In the genomic region with DNA sequence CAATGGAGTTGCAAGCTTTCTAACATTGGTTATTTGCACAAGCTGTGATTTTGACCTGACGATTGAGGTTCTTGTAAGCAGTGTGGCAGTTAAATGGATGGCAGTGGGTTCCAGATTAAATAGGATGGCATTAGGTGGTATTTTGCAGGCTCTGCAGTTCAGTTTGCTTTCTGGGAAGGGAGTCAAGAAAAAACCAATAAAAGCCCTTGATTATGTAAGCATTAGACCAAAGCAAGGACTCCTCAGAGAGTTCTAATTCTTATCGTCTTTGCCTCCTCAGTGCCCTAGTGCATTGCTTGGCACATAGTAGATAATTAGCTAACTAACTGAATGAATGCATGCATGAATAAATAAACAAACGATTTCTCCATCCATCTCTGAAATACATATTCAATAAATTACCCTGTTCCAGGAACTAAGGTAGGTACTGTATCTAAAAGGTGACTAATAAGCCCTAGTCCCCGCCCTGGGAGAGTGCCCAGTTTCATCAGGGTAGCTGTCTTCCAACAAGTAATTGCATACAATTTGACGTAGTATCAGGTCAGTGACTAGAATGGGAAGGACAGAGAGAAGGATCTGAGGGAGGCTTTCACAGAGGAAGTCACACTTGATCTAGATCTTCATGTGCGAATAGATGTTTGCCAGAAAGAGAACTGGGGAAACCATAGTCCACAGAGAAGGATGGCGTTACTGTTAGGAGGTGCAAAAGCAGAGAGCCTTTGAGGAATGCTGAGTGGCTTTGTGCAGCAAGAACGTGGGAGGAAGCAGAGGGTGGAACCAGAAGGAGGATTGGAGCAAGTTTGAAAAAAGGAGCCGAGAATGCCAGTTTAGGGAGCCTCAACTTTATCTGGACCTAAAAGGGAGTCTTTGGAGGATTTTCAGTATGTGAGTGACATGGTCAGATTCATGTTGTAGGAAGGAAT, we compare ENCODE assay signal across 15 cellular contexts.
DNase-seq lines count a peak whose midpoint lies in the region; ATAC-seq, FAIRE-seq and TF ChIP-seq lines count a peak whose summit lies in the region.
"Had no signal": no experiment of that assay in that cellular context is flagged by ENCODE, and none has a peak within 500 bp of the region (broad histone marks: within the 10 kb centered on the region; RNA-seq: fewer than 3 reads in every experiment).

No MANE protein-coding gene starts in this region.

- H3K4me3 ChIP-seq in A549 (no peak overlapping the region), body of pancreas (no peak overlapping the region), mesodermal cell (ENCODE audit: extremely low read depth, insufficient read depth, low read length, poor library complexity, severe bottlenecking) (no peak overlapping the region)
- H3K4me3 ChIP-seq: dorsolateral prefrontal cortex had no signal

- no peak overlapping the region for H3K27ac Mint-ChIP-seq in WTC11
- H3K27ac Mint-ChIP-seq: T-helper 1 cell treated with Interleukin-12 subunit alpha and Interleukin-12 subunit beta and Interleukin-4 antibody, amounts not matched to agents 30 μg/mL and 1 μg/mL, for 36 hours; type B pancreatic cell had no signal

- H3K4me1 ChIP-seq in A549 (peaks cover 21% of the 10 kb centered on the region), body of pancreas (peaks cover 6% of the 10 kb centered on the region), mesodermal cell (ENCODE audit: control insufficient read depth, insufficient read depth, low read length, poor library complexity, severe bottlenecking) (peaks cover 8% of the 10 kb centered on the region)

- no peaks in the 10 kb centered on the region for H3K27me3 ChIP-seq in body of pancreas

- CTCF ChIA-PET in A549 (lab: Yijun Ruan, JAX): interaction anchor here (1.5 kb wide), 1 partner anchor 47 kb away, joined by 3 read pairs; no protein-coding TSS in a partner anchor
- CTCF ChIA-PET in WTC11 (lab: Charles Lee): interaction anchor here (0.8 kb wide), 1 partner anchor 49 kb away, joined by 3 read pairs; no protein-coding TSS in a partner anchor

- peaks cover 40% of the 10 kb centered on the region for H3K4me1 Mint-ChIP-seq in WTC11

- ATAC-seq in A549 (peak in 1 of 2 experiments; percentile 37; a peak in 2 of 6 replicates), body of pancreas (no peak), HG02642 (IDR thresholded peaks at IDR 0.05; ENCODE audit: poor library complexity, unreplicated experiment) (no peak), GM19397 (IDR thresholded peaks at IDR 0.05; ENCODE audit: unreplicated experiment) (no peak), WTC11 (no peak)

- DNase-seq in A549 (ENCODE audit: low read depth in 1 of 2, low spot score in 1 of 2) (peak in 1 of 2 experiments; percentile 33), M059J (ENCODE audit: low read depth) (peak; percentile 90), body of pancreas (peak; percentile 16 to 57 (median 42)), NCI-H1417 treated with DMSO at 0.1 percent for 48 hours (lab: John Stamatoyannopoulos, UW) (no peak), WTC11 (ENCODE audit: low spot score) (no peak)
- DNase-seq: activated CD4-positive, alpha-beta T cell treated with anti-CD3 and anti-CD28 coated beads for 48 hours; DMS 273 treated with DMSO at 0.1 percent for 48 hours; MV-4-11 had no signal

- H3K9me3 ChIP-seq in A549 (no peaks in the 10 kb centered on the region), body of pancreas (no peaks in the 10 kb centered on the region), mesodermal cell (ENCODE audit: control insufficient read depth, low read length) (no peaks in the 10 kb centered on the region)

- H3K27me3 Mint-ChIP-seq in WTC11 (ENCODE audit: low read depth): peaks cover 1% of the 10 kb centered on the region; the same call in 1 of the 2 replicates

- peaks cover 4% of the 10 kb centered on the region; the same call in 1 of the 2 replicates for H3K36me3 Mint-ChIP-seq in WTC11
- H3K36me3 Mint-ChIP-seq: type B pancreatic cell had no signal

- peak overlapping the region; percentile 39 for H3K4me2 ChIP-seq in A549

- intact Hi-C loops in body of pancreas (cut with DNase I): no loop called here

- no peak for FAIRE-seq in A549 (lab: Jason Lieb, UNC)
- FAIRE-seq: astrocyte had no signal

- POLR2A ChIA-PET in A549 (lab: Yijun Ruan, JAX) (no interaction called here), WTC11 (lab: Charles Lee) (no interaction called here)

- peaks cover 4% of the 10 kb centered on the region; the same call in 1 of the 2 replicates for H3K9me3 Mint-ChIP-seq in WTC11
- H3K9me3 Mint-ChIP-seq: T-helper 1 cell treated with Interleukin-12 subunit alpha and Interleukin-12 subunit beta and Interleukin-4 antibody, amounts not matched to agents 30 μg/mL and 1 μg/mL, for 36 hours; type B pancreatic cell had no signal

- TF ChIP-seq POLR2A in A549 (IDR thresholded peaks at IDR 0.05; ENCODE audit: low read length) (no peak), body of pancreas (IDR thresholded peaks at IDR 0.05) (no peak)

- TF ChIP-seq EP300 in A549 (IDR thresholded peaks at IDR 0.05): no peak

- no peak for TF ChIP-seq CTCF in A549 (IDR thresholded peaks at IDR 0.05)
- no peak for TF ChIP-seq CTCF in body of pancreas (IDR thresholded peaks at IDR 0.05)
- TF ChIP-seq CTCF in WTC11 (IDR thresholded peaks at IDR 0.05): no peak

- peak overlapping the region; percentile 52 to 67; a peak in 5 of 6 replicates for H3K27ac ChIP-seq in A549
- H3K27ac ChIP-seq in body of pancreas: peak overlapping the region in 1 of 4 donors; percentile 49
- peak overlapping the region; percentile 24 for H3K27ac ChIP-seq in mesodermal cell (ENCODE audit: low read depth, low read length, severe bottlenecking)

- 63% methylated on average over 9 of the region's 9 CpGs for WGBS in A549 (ENCODE audit: missing lambda C conversion rate)
- WGBS in body of pancreas, 2 donors: 38 to 45% methylated on average over 9 of the region's 9 CpGs
- 86 to 89% methylated on average over 7 of the region's 9 CpGs for WGBS in mesodermal cell (ENCODE audit: insufficient coverage in 2 of 2), 2 experiments

- no peak for TF ChIP-seq RAD21 in A549 (conservative IDR thresholded peaks at IDR 0.05 in 1 of 2, IDR thresholded peaks at IDR 0.05 in 1 of 2)

- no peak overlapping the region for H3K4me3 Mint-ChIP-seq in WTC11
- H3K4me3 Mint-ChIP-seq: T-helper 1 cell treated with Interleukin-12 subunit alpha and Interleukin-12 subunit beta and Interleukin-4 antibody, amounts not matched to agents 30 μg/mL and 1 μg/mL, for 36 hours; type B pancreatic cell had no signal

- H3K36me3 ChIP-seq in body of pancreas (replicated peaks in 1 of 2; ENCODE audit: insufficient read depth in 1 of 2, low read depth in 2 of 2) (no peaks in the 10 kb centered on the region), mesodermal cell (ENCODE audit: control insufficient read depth, insufficient read depth, low read length) (no peaks in the 10 kb centered on the region)

TF ChIP-seq in A549, 52 proteins besides CTCF, POLR2A, EP300 and RAD21 (continues in another document):
- TF ChIP-seq CBX8 (IDR thresholded peaks at IDR 0.05) (no peak), CHD4 (IDR thresholded peaks at IDR 0.05; ENCODE audit: borderline replicate concordance) (no peak), FOSL2 (IDR thresholded peaks at IDR 0.05) (no peak), FOSL2 (CRISPR knock-in tag; IDR thresholded peaks at IDR 0.05) (no peak), POLR2AphosphoS2 (conservative IDR thresholded peaks at IDR 0.05; ENCODE audit: low read length) (no peak), KDM1A (IDR thresholded peaks at IDR 0.05; ENCODE audit: low read depth) (no peak), BHLHE40 (IDR thresholded peaks at IDR 0.05; ENCODE audit: low read depth, low read length) (no peak), NFE2L2 (conservative IDR thresholded peaks at IDR 0.05; ENCODE audit: low read length) (no peak), TP53 (CRISPR knock-in tag; IDR thresholded peaks at IDR 0.05) (no peak), ZNF302 (CRISPR knock-in tag; IDR thresholded peaks at IDR 0.05) (no peak), JUN (IDR thresholded peaks at IDR 0.05) (no peak), RARB (CRISPR knock-in tag; IDR thresholded peaks at IDR 0.05) (no peak), ZC3H11A (IDR thresholded peaks at IDR 0.05) (no peak)
- TF ChIP-seq, protein P1, sequence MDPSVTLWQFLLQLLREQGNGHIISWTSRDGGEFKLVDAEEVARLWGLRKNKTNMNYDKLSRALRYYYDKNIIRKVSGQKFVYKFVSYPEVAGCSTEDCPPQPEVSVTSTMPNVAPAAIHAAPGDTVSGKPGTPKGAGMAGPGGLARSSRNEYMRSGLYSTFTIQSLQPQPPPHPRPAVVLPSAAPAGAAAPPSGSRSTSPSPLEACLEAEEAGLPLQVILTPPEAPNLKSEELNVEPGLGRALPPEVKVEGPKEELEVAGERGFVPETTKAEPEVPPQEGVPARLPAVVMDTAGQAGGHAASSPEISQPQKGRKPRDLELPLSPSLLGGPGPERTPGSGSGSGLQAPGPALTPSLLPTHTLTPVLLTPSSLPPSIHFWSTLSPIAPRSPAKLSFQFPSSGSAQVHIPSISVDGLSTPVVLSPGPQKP (IDR thresholded peaks at IDR 0.05; ENCODE audit: low read depth, low read length): no peak

TF ChIP-seq in WTC11, 78 proteins besides CTCF, POLR2A, EP300 and RAD21:
- TF ChIP-seq ZNF671 (CRISPR knock-in tag; IDR thresholded peaks at IDR 0.05) (no peak), ZBTB21 (CRISPR knock-in tag; IDR thresholded peaks at IDR 0.05; ENCODE audit: borderline replicate concordance) (no peak), NR1H2 (CRISPR knock-in tag; IDR thresholded peaks at IDR 0.05) (no peak), OVOL2 (CRISPR knock-in tag; IDR thresholded peaks at IDR 0.05; ENCODE audit: borderline replicate concordance) (no peak)

Comparison
In these comparisons a context has a peak if more than half of its experiments do, and no peak if none do; other contexts are left out.
1. DNase-seq: peak in M059J (single experiment) and body of pancreas (4 of 4); none in NCI-H1417 treated with DMSO at 0.1 percent for 48 hours (single experiment) and WTC11 (single experiment).